8 cellular contexts compared by ENCODE assay signal in the genomic region with DNA sequence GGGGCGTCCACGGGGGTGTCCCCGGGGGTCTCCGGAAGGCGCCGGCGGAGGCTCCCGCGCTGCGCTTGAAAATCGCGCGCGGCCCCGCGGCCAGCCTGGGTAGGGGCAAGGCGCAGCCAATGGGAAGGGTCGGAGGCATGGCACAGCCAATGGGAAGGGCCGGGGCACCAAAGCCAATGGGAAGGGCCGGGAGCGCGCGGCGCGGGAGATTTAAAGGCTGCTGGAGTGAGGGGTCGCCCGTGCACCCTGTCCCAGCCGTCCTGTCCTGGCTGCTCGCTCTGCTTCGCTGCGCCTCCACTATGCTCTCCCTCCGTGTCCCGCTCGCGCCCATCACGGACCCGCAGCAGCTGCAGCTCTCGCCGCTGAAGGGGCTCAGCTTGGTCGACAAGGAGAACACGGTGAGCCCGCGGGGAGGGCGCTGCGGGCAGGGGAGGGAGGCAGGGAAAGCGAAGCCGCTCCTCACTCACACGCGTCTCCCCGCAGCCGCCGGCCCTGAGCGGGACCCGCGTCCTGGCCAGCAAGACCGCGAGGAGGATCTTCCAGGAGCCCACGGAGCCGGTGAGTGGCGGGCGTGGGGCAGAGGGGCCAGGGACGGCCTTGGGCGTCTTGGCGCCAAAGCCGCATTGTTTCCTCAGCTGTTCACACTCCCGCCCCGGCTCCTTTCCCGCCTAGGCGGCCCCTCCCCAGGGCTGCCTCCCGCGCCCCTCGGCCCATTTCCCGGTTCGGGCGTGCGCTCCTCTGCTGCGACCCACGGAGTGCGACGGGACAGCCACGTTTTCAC. TPM values are rescaled to one million over a fixed set of nuclear protein-coding genes. Genes with fewer than 3 reads are reported as not detected.
A peak's percentile ranks its signal among the peaks of the same experiment; 100 is the strongest.
DNase-seq lines count a peak whose midpoint lies in the region; ATAC-seq and TF ChIP-seq lines count a peak whose summit lies in the region.

Gene RRM2, plus strand, starts transcription at position 240 of the 781 bp plus-strand sequence. Its CDS starts 60 bp downstream, at position 300.

- ATAC-seq in GM23338: peak; percentile 89
- ATAC-seq in activated T-cell treated with anti-CD3 and anti-CD28 coated beads, Interleukin-2, amount 50 U/mL, for 72 hours (replicated peaks in 1 of 2): peak; percentile 71 to 75
- ATAC-seq in naive thymus-derived CD8-positive, alpha-beta T cell: peak; percentile 74 to 80
- ATAC-seq in stimulated activated memory B cell treated with anti-CD40 and anti-IgM and Interleukin-4, amounts not matched to agents 10 μg/mL and 1 μg/mL and 100 μg/mL, for 72 hours: peak; percentile 90

- POLR2A ChIA-PET in naive thymus-derived CD8-positive, alpha-beta T cell (lab: Charles Lee): interaction anchor here (1.7 kb wide), 2 partner anchors 286 to 326 kb away, joined by 5 to 7 read pairs; partner anchors contain the start of gene ODC1

- DNase-seq in EH (ENCODE audit: low read depth) (peak; percentile 94), GM23338 (ENCODE audit: low spot score) (peak; percentile 97), LHCN-M2 (ENCODE audit: low read depth) (peak; percentile 92), RKO (ENCODE audit: low spot score) (peak; percentile 95), fibroblast of mammary gland (ENCODE audit: low read depth) (peak; percentile 90)
- peak; percentile 95 to 97 for DNase-seq in activated T-cell treated with anti-CD3 and anti-CD28 coated beads, Interleukin-2, amount 50 U/mL, for 72 hours
- peak; percentile 77 to 94 (median 84) for DNase-seq in naive thymus-derived CD8-positive, alpha-beta T cell

- peaks cover 19% of the 10 kb centered on the region for H3K4me1 ChIP-seq in GM23338 (ENCODE audit: insufficient read depth)

- peak within 1 kb of the TSS; percentile 96 for H3K4me3 Mint-ChIP-seq in GM23338
- peak within 1 kb of the TSS; percentile 92 to 94 for H3K4me3 Mint-ChIP-seq in activated T-cell treated with anti-CD3 and anti-CD28 coated beads, Interleukin-2, amount 50 U/mL, for 72 hours
- H3K4me3 Mint-ChIP-seq in naive thymus-derived CD8-positive, alpha-beta T cell: peak within 1 kb of the TSS; percentile 84 to 99 (median 96)
- H3K4me3 Mint-ChIP-seq in stimulated activated memory B cell treated with anti-CD40 and anti-IgM and Interleukin-4, amounts not matched to agents 10 μg/mL and 1 μg/mL and 100 μg/mL, for 72 hours: peak within 1 kb of the TSS; percentile 96

- peaks cover 27% of the 10 kb centered on the region for H3K4me1 Mint-ChIP-seq in GM23338
- H3K4me1 Mint-ChIP-seq in activated T-cell treated with anti-CD3 and anti-CD28 coated beads, Interleukin-2, amount 50 U/mL, for 72 hours (ENCODE audit: low read depth): peaks cover 62% of the 10 kb centered on the region
- H3K4me1 Mint-ChIP-seq in naive thymus-derived CD8-positive, alpha-beta T cell: peaks cover 13 to 47% (median 35%) of the 10 kb centered on the region in 4 donors
- peaks cover 27% of the 10 kb centered on the region for H3K4me1 Mint-ChIP-seq in stimulated activated memory B cell treated with anti-CD40 and anti-IgM and Interleukin-4, amounts not matched to agents 10 μg/mL and 1 μg/mL and 100 μg/mL, for 72 hours

- no peak within 1 kb of the TSS for H2AFZ ChIP-seq in GM23338

- H3K27me3 Mint-ChIP-seq in GM23338 (ENCODE audit: insufficient read depth, low read depth, poor library complexity): peaks cover 12% of the 10 kb centered on the region
- H3K27me3 Mint-ChIP-seq in activated T-cell treated with anti-CD3 and anti-CD28 coated beads, Interleukin-2, amount 50 U/mL, for 72 hours (ENCODE audit: low read depth): no peaks in the 10 kb centered on the region
- H3K27me3 Mint-ChIP-seq in naive thymus-derived CD8-positive, alpha-beta T cell: peaks cover 6 to 28% (median 13%) of the 10 kb centered on the region in 5 donors
- H3K27me3 Mint-ChIP-seq in stimulated activated memory B cell treated with anti-CD40 and anti-IgM and Interleukin-4, amounts not matched to agents 10 μg/mL and 1 μg/mL and 100 μg/mL, for 72 hours: peaks cover 29% of the 10 kb centered on the region

- no peaks in the 10 kb centered on the region; the same call in 1 of the 3 replicates for H3K9me3 Mint-ChIP-seq in GM23338
- H3K9me3 Mint-ChIP-seq in activated T-cell treated with anti-CD3 and anti-CD28 coated beads, Interleukin-2, amount 50 U/mL, for 72 hours: no peaks in the 10 kb centered on the region
- no peaks in the 10 kb centered on the region for H3K9me3 Mint-ChIP-seq in naive thymus-derived CD8-positive, alpha-beta T cell
- no peaks in the 10 kb centered on the region for H3K9me3 Mint-ChIP-seq in stimulated activated memory B cell treated with anti-CD40 and anti-IgM and Interleukin-4, amounts not matched to agents 10 μg/mL and 1 μg/mL and 100 μg/mL, for 72 hours

- peaks cover 47% of the 10 kb centered on the region for H3K36me3 Mint-ChIP-seq in GM23338 (ENCODE audit: low read depth)
- peaks cover 22 to 39% of the 10 kb centered on the region in 2 donors for H3K36me3 Mint-ChIP-seq in activated T-cell treated with anti-CD3 and anti-CD28 coated beads, Interleukin-2, amount 50 U/mL, for 72 hours (ENCODE audit: insufficient read depth in 2 of 2)
- H3K36me3 Mint-ChIP-seq in naive thymus-derived CD8-positive, alpha-beta T cell: no peaks in the 10 kb centered on the region
- H3K36me3 Mint-ChIP-seq in stimulated activated memory B cell treated with anti-CD40 and anti-IgM and Interleukin-4, amounts not matched to agents 10 μg/mL and 1 μg/mL and 100 μg/mL, for 72 hours: no peaks in the 10 kb centered on the region

- H3K9me2 ChIP-seq in GM23338 (ENCODE audit: insufficient read depth): no peaks in the 10 kb centered on the region

- peak within 1 kb of the TSS; percentile 98 for H3K4me2 ChIP-seq in GM23338

- H3K4me3 ChIP-seq in GM23338 (peak within 1 kb of the TSS; percentile 70), fibroblast of mammary gland (ENCODE audit: control insufficient read depth, low read depth, low read length) (peak within 1 kb of the TSS; percentile 76)

- TF ChIP-seq CTCF in GM23338 (conservative IDR thresholded peaks at IDR 0.05; ENCODE audit: low read depth in 2 of 2): no peak
- no peak for TF ChIP-seq CTCF in fibroblast of mammary gland (conservative IDR thresholded peaks at IDR 0.05; ENCODE audit: control insufficient read depth, insufficient read depth, low read depth, low read length)

- peaks cover 24% of the 10 kb centered on the region for H4K20me1 ChIP-seq in GM23338 (replicated peaks; ENCODE audit: insufficient read depth)

- H3F3A ChIP-seq in GM23338 (replicated peaks; ENCODE audit: low read depth): peaks cover 22% of the 10 kb centered on the region; the same call in 1 of the 2 replicates

- H3K79me2 ChIP-seq in GM23338 (replicated peaks; ENCODE audit: insufficient read depth): peaks cover 57% of the 10 kb centered on the region

- H3K27me3 ChIP-seq in GM23338 (ENCODE audit: insufficient read depth): no peaks in the 10 kb centered on the region

- peaks cover 32% of the 10 kb centered on the region for H3K36me3 ChIP-seq in GM23338 (ENCODE audit: insufficient read depth)

- peak within 1 kb of the TSS; percentile 87; the same call in 1 of the 2 replicates for H3K27ac ChIP-seq in GM23338 (ENCODE audit: low read depth)

- peak within 1 kb of the TSS; percentile 98 for H3K27ac Mint-ChIP-seq in GM23338
- peak within 1 kb of the TSS; percentile 96 for H3K27ac Mint-ChIP-seq in activated T-cell treated with anti-CD3 and anti-CD28 coated beads, Interleukin-2, amount 50 U/mL, for 72 hours
- peak within 1 kb of the TSS in 2 of 10 donors; percentile 37 to 87 for H3K27ac Mint-ChIP-seq in naive thymus-derived CD8-positive, alpha-beta T cell
- H3K27ac Mint-ChIP-seq in stimulated activated memory B cell treated with anti-CD40 and anti-IgM and Interleukin-4, amounts not matched to agents 10 μg/mL and 1 μg/mL and 100 μg/mL, for 72 hours: peak within 1 kb of the TSS; percentile 80

TF ChIP-seq in GM23338, 12 proteins besides CTCF, POLR2A, EP300 and RAD21:
- TF ChIP-seq, protein P1, sequence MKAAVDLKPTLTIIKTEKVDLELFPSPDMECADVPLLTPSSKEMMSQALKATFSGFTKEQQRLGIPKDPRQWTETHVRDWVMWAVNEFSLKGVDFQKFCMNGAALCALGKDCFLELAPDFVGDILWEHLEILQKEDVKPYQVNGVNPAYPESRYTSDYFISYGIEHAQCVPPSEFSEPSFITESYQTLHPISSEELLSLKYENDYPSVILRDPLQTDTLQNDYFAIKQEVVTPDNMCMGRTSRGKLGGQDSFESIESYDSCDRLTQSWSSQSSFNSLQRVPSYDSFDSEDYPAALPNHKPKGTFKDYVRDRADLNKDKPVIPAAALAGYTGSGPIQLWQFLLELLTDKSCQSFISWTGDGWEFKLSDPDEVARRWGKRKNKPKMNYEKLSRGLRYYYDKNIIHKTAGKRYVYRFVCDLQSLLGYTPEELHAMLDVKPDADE (IDR thresholded peaks at IDR 0.05): peak; percentile 53; the same call in 1 of the 2 replicates
- TF ChIP-seq EZH2 (IDR thresholded peaks at IDR 0.05; ENCODE audit: low read depth, unreplicated experiment) (no peak), STAT1 (IDR thresholded peaks at IDR 0.05; ENCODE audit: unreplicated experiment) (no peak), ZNF114 (CRISPR knock-in tag; IDR thresholded peaks at IDR 0.05) (no peak), POLR2AphosphoS5 (IDR thresholded peaks at IDR 0.05; ENCODE audit: low read depth) (peak; percentile 99), ZNF331 (CRISPR knock-in tag; IDR thresholded peaks at IDR 0.05; ENCODE audit: low read depth) (no peak)

RNA-seq across cellular contexts. Expression of gene RRM2, which starts in this region (rescaled TPM):
- total RNA-seq in GM23338 (2014; rRNA removed; shearing (Covaris generic)): 118 and 119 TPM in 2 replicates
- 84.3 and 108 TPM in 2 replicates for polyA plus RNA-seq in GM23338 (2016; fragmentation: Nextera tagmentation; extraction: Ambion mirVana)
- 162 and 187 TPM in 2 replicates for total RNA-seq in LHCN-M2 (2014; rRNA removed)
- polyA plus RNA-seq in LHCN-M2 (2012): 93.5 TPM
- total RNA-seq in activated T-cell treated with anti-CD3 and anti-CD28 coated beads, Interleukin-2, amount 50 U/mL, for 72 hours: 100 to 1,000 TPM; 222 to 233 TPM
- total RNA-seq in naive thymus-derived CD8-positive, alpha-beta T cell: 1 to 10 TPM in 1 of 2 experiments, under 1 TPM in 1; 0.66 to 1.4 TPM
- under 1 TPM in 1 of 3 donors, not detected in 2; 0.58 TPM for polyA plus RNA-seq in naive thymus-derived CD8-positive, alpha-beta T cell

Comparison
In these comparisons a context has a peak if more than half of its experiments do, and no peak if none do; other contexts are left out.
1. Peak in every context shown above with its lines: DNase-seq, ATAC-seq, H3K4me3 ChIP-seq and H3K27ac ChIP-seq.
2. RNA of gene RRM2 (total RNA-seq): 222 to 233 TPM in activated T-cell treated with anti-CD3 and anti-CD28 coated beads, Interleukin-2, amount 50 U/mL, for 72 hours, 162 to 187 TPM in LHCN-M2 and 118 to 119 TPM in GM23338; 0.66 to 1.4 TPM in naive thymus-derived CD8-positive, alpha-beta T cell; every median in the first group is over 10 times any median in the second.
3. RNA of gene RRM2 (polyA plus RNA-seq): 84.3 to 108 TPM in GM23338; 0.58 TPM in naive thymus-derived CD8-positive, alpha-beta T cell; every median in the first group is over 10 times any median in the second.